In genomic region chr17:7314719-7315569, GRCh38 we compare ENCODE assay signal across 8 cellular contexts. TPM values are rescaled to one million over a fixed set of nuclear protein-coding genes. Genes with fewer than 3 reads are reported as not detected.
DNase-seq lines count a peak whose midpoint lies in the region; ATAC-seq and TF ChIP-seq lines count a peak whose summit lies in the region.

Gene GPS2, minus strand, starts transcription at chr17:7315360. Its CDS starts 308 bp downstream, at chr17:7315052.

- intact Hi-C loops in natural killer cell (cut with micrococcal nuclease), result loop anchor here (2.0 kb wide), 1 partner anchor 14 kb away; the partner anchor contains the start of gene NEURL4

- no peaks in the 10 kb centered on the region for H3K27me3 Mint-ChIP-seq in natural killer cell (ENCODE audit: low read depth in 2 of 2)
- no peaks in the 10 kb centered on the region for H3K27me3 Mint-ChIP-seq in stimulated activated naive B cell treated with anti-CD40 and anti-IgM and Interleukin-4, amounts not matched to agents 10 μg/mL and 1 μg/mL and 100 μg/mL, for 72 hours

- peaks cover 12% of the 10 kb centered on the region for H3K36me3 Mint-ChIP-seq in natural killer cell
- peaks cover 60 to 79% of the 10 kb centered on the region in 2 donors for H3K36me3 Mint-ChIP-seq in stimulated activated naive B cell treated with anti-CD40 and anti-IgM and Interleukin-4, amounts not matched to agents 10 μg/mL and 1 μg/mL and 100 μg/mL, for 72 hours

- H3K4me1 ChIP-seq in RWPE2 (ENCODE audit: insufficient read depth, poor library complexity, severe bottlenecking), result peaks cover 3% of the 10 kb centered on the region

- peaks cover 34 to 57% of the 10 kb centered on the region in 2 donors for H3K4me1 Mint-ChIP-seq in natural killer cell
- peaks cover 55 to 76% of the 10 kb centered on the region in 2 donors for H3K4me1 Mint-ChIP-seq in stimulated activated naive B cell treated with anti-CD40 and anti-IgM and Interleukin-4, amounts not matched to agents 10 μg/mL and 1 μg/mL and 100 μg/mL, for 72 hours

- peak within 1 kb of the TSS; percentile 97 for H3K4me3 ChIP-seq in RWPE2 (ENCODE audit: severe bottlenecking)

- H3K27ac ChIP-seq in RWPE2 (ENCODE audit: poor library complexity, severe bottlenecking), result peak within 1 kb of the TSS; percentile 78

- no peaks in the 10 kb centered on the region for H3K9me3 Mint-ChIP-seq in natural killer cell
- no peaks in the 10 kb centered on the region for H3K9me3 Mint-ChIP-seq in stimulated activated naive B cell treated with anti-CD40 and anti-IgM and Interleukin-4, amounts not matched to agents 10 μg/mL and 1 μg/mL and 100 μg/mL, for 72 hours

- H3K4me3 Mint-ChIP-seq in natural killer cell, result peak within 1 kb of the TSS; percentile 97
- H3K4me3 Mint-ChIP-seq in stimulated activated naive B cell treated with anti-CD40 and anti-IgM and Interleukin-4, amounts not matched to agents 10 μg/mL and 1 μg/mL and 100 μg/mL, for 72 hours, result peak within 1 kb of the TSS; percentile 83 to 97

- TF ChIP-seq CTCF in RWPE2 (IDR thresholded peaks at IDR 0.05; ENCODE audit: poor library complexity, severe bottlenecking) (no peak), natural killer cell (IDR thresholded peaks at IDR 0.05) (no peak)

- no peaks in the 10 kb centered on the region for H3K9me3 ChIP-seq in RWPE2 (ENCODE audit: severe bottlenecking)

- DNase-seq in DMS79 (lab: John Stamatoyannopoulos, UW), result peak; percentile 77
- peak; percentile 37 for DNase-seq in KG1 (lab: John Stamatoyannopoulos, UW)
- DNase-seq in RWPE2 (ENCODE audit: low spot score), result peak; percentile 93
- peak; percentile 89 for DNase-seq in activated effector memory CD4-positive, alpha-beta T cell treated with Interleukin-2 at 50 U/mL for 16 hours
- peak; percentile 64 for DNase-seq in fibroblast of peridontal ligament (ENCODE audit: extremely low read depth)
- DNase-seq in natural killer cell, result peak; percentile 94
- DNase-seq in stimulated activated naive B cell treated with anti-CD40 and anti-IgM and Interleukin-4, amounts not matched to agents 10 μg/mL and 1 μg/mL and 100 μg/mL, for 72 hours, result peak; percentile 91

- peaks cover 73% of the 10 kb centered on the region for H3K36me3 ChIP-seq in RWPE2 (ENCODE audit: low read depth)

- H3K27ac Mint-ChIP-seq in natural killer cell, result peak within 1 kb of the TSS; percentile 91 to 99
- peak within 1 kb of the TSS; percentile 99 for H3K27ac Mint-ChIP-seq in stimulated activated naive B cell treated with anti-CD40 and anti-IgM and Interleukin-4, amounts not matched to agents 10 μg/mL and 1 μg/mL and 100 μg/mL, for 72 hours

- no peaks in the 10 kb centered on the region for H3K27me3 ChIP-seq in RWPE2 (ENCODE audit: insufficient read depth, poor library complexity, severe bottlenecking)

- ATAC-seq in GM21619 (IDR thresholded peaks at IDR 0.05; ENCODE audit: unreplicated experiment), result peak; percentile 72
- peak; percentile 66 for ATAC-seq in RWPE2 (ENCODE audit: low read depth)
- peak; percentile 83 to 87 (median 86) for ATAC-seq in natural killer cell
- peak; percentile 90 to 93 for ATAC-seq in stimulated activated naive B cell treated with anti-CD40 and anti-IgM and Interleukin-4, amounts not matched to agents 10 μg/mL and 1 μg/mL and 100 μg/mL, for 72 hours (replicated peaks)

RNA-seq across cellular contexts. Expression of gene GPS2, which starts in this region (rescaled TPM):
- 100 to 1,000 TPM; 132 to 146 (median 133) TPM for total RNA-seq in natural killer cell

Comparison
In these comparisons a context has a peak if more than half of its experiments do, and no peak if none do; other contexts are left out.
1. Peak in every context shown above with its lines: DNase-seq, ATAC-seq, H3K4me3 ChIP-seq and H3K27ac ChIP-seq.
2. DNase-seq: peak in every context shown above with its lines; median percentile 94 in natural killer cell; 93 in RWPE2; 91 in stimulated activated naive B cell treated with anti-CD40 and anti-IgM and Interleukin-4, amounts not matched to agents 10 μg/mL and 1 μg/mL and 100 μg/mL, for 72 hours; 89 in activated effector memory CD4-positive, alpha-beta T cell treated with Interleukin-2 at 50 U/mL for 16 hours; 77 in DMS79; 64 in fibroblast of peridontal ligament; 37 in KG1.